ENCODE assay signal across 33 cellular contexts in genomic region chr2:239921843-239922242, GRCh38.
"Had no signal": no experiment of that assay in that cellular context is flagged by ENCODE, and none has a peak within 500 bp of the region (broad histone marks: within the 10 kb centered on the region; RNA-seq: fewer than 3 reads in every experiment).

No MANE protein-coding gene starts in this region.

- H3K4me1 ChIP-seq: adrenal gland, body of pancreas had no signal

- H3K36me3 ChIP-seq: adrenal gland, brain microvascular endothelial cell, cardiac muscle cell had no signal

- H3K4me3 Mint-ChIP-seq: activated B cell treated with CpG ODN at 0.5 μM for 24 hours; activated CD4-positive, alpha-beta memory T cell treated with anti-CD3 and anti-CD28 coated beads for 36 hours; activated CD4-positive, alpha-beta T cell treated with anti-CD3 and anti-CD28 coated beads, Interleukin-2, amount 10 ng/mL, durations not matched to agents 24 days and 14 days; activated CD8-positive, alpha-beta T cell treated with anti-CD3 and anti-CD28 coated beads for 36 hours; activated naive CD4-positive, alpha-beta T cell treated with anti-CD3 and anti-CD28 coated beads for 36 hours; activated naive CD8-positive, alpha-beta T cell treated with anti-CD3 and anti-CD28 coated beads for 36 hours; activated T-cell treated with anti-CD3 and anti-CD28 coated beads, Interleukin-2, amount 50 U/mL, for 4 hours; activated T-cell treated with anti-CD3 and anti-CD28 coated beads, Interleukin-2, amount 50 U/mL, for 72 hours; activated T-helper 1 cell treated with anti-CD3 and anti-CD28 coated beads, Interleukin-12 subunit alpha, Interleukin-12 subunit beta, Interleukin-2, Interleukin-4 antibody, amounts not matched to agents 30 ng/mL and 10 ng/mL and 1 ng/mL, durations not matched to agents 14 hours and 24 hours and 36 hours; activated T-helper 17 cell treated with anti-CD3 and anti-CD28 coated beads, Interleukin-2, amount 50 U/mL, for 72 hours; central memory CD8-positive, alpha-beta T cell had no signal

- DNase-seq: activated B cell treated with CpG ODN at 0.5 μM for 24 hours; activated CD4-positive, alpha-beta memory T cell treated with anti-CD3 and anti-CD28 coated beads for 36 hours; activated CD4-positive, alpha-beta T cell treated with anti-CD3 and anti-CD28 coated beads for 4 hours; activated CD4-positive, alpha-beta T cell treated with anti-CD3 and anti-CD28 coated beads, Interleukin-2, amount 10 ng/mL, durations not matched to agents 24 days and 14 days; activated CD4-positive, alpha-beta T cell treated with anti-CD3 and anti-CD28 coated beads, Interleukin-2, amount 50 U/mL, for 1 hour; activated CD4-positive, alpha-beta T cell treated with anti-CD3 and anti-CD28 coated beads, Interleukin-2, amount 50 U/mL, for 4 hours; activated CD4-positive, CD25-positive, alpha-beta regulatory T cell treated with anti-CD3 and anti-CD28 coated beads, Interleukin-2, amount 50 U/mL, for 72 hours; activated CD8-positive, alpha-beta memory T cell treated with anti-CD3 and anti-CD28 coated beads, Interleukin-2, amount 50 U/mL, for 4 hours; activated CD8-positive, alpha-beta T cell treated with anti-CD3 and anti-CD28 coated beads for 36 hours; activated gamma-delta T cell treated with Interleukin-2 at 50 U/mL for 16 hours; activated naive CD4-positive, alpha-beta T cell; activated naive CD4-positive, alpha-beta T cell treated with anti-CD3 and anti-CD28 coated beads for 36 hours; activated naive CD4-positive, alpha-beta T cell treated with anti-CD3 and anti-CD28 coated beads, Interleukin-2, amount 50 U/mL, for 16 hours; activated naive CD8-positive, alpha-beta T cell treated with anti-CD3 and anti-CD28 coated beads for 36 hours; activated T-cell treated with anti-CD3 and anti-CD28 coated beads for 4 hours; activated T-cell treated with anti-CD3 and anti-CD28 coated beads, Interleukin-2, amount 50 U/mL, for 1 hour; activated T-cell treated with anti-CD3 and anti-CD28 coated beads, Interleukin-2, amount 50 U/mL, for 4 hours; activated T-cell treated with anti-CD3 and anti-CD28 coated beads, Interleukin-2, amount 50 U/mL, for 72 hours; amniotic stem cell; body of pancreas; brain microvascular endothelial cell; caudate nucleus; cerebellar nuclear complex; T-helper 9 cell had no signal

- ATAC-seq: activated CD8-positive, alpha-beta T cell treated with anti-CD3 and anti-CD28 coated beads for 36 hours; activated naive CD4-positive, alpha-beta T cell treated with anti-CD3 and anti-CD28 coated beads, Interleukin-2, amount 50 U/mL, for 72 hours; activated T-cell treated with anti-CD3 and anti-CD28 coated beads, Interleukin-2, amount 50 U/mL, for 4 hours; activated T-cell treated with anti-CD3 and anti-CD28 coated beads, Interleukin-2, amount 50 U/mL, for 72 hours; activated T-helper 17 cell treated with anti-CD3 and anti-CD28 coated beads, Interleukin-2, amount 50 U/mL, for 72 hours; body of pancreas had no signal

- H3K4me1 Mint-ChIP-seq: activated B cell treated with CpG ODN at 0.5 μM for 24 hours; activated naive CD8-positive, alpha-beta T cell treated with anti-CD3 and anti-CD28 coated beads for 36 hours; central memory CD8-positive, alpha-beta T cell had no signal

- H3K9me3 Mint-ChIP-seq: activated T-helper 17 cell treated with anti-CD3 and anti-CD28 coated beads, Interleukin-2, amount 50 U/mL, for 72 hours; central memory CD8-positive, alpha-beta T cell had no signal

- H3K36me3 Mint-ChIP-seq: activated naive CD8-positive, alpha-beta T cell treated with anti-CD3 and anti-CD28 coated beads for 36 hours had no signal

- H3K27ac ChIP-seq: adrenal gland, body of pancreas, brain microvascular endothelial cell, cardiac muscle cell, VCaP had no signal

- H3K4me3 ChIP-seq: adrenal gland, body of pancreas, cardiac muscle cell had no signal

- H3K27me3 ChIP-seq: adrenal gland, body of pancreas, brain microvascular endothelial cell, cardiac muscle cell had no signal

- FAIRE-seq: astrocyte, TTC549 had no signal

- H3K27ac Mint-ChIP-seq: activated B cell treated with CpG ODN at 0.5 μM for 24 hours; activated CD4-positive, alpha-beta memory T cell treated with anti-CD3 and anti-CD28 coated beads for 36 hours; activated CD4-positive, alpha-beta T cell treated with anti-CD3 and anti-CD28 coated beads, Interleukin-2, amount 10 ng/mL, durations not matched to agents 24 days and 14 days; activated CD8-positive, alpha-beta T cell treated with anti-CD3 and anti-CD28 coated beads for 36 hours; activated naive CD4-positive, alpha-beta T cell treated with anti-CD3 and anti-CD28 coated beads for 36 hours; activated naive CD4-positive, alpha-beta T cell treated with anti-CD3 and anti-CD28 coated beads, Interleukin-2, amount 50 U/mL, for 72 hours; activated naive CD8-positive, alpha-beta T cell treated with anti-CD3 and anti-CD28 coated beads for 36 hours; activated T-cell treated with anti-CD3 and anti-CD28 coated beads, Interleukin-2, amount 50 U/mL, for 72 hours; activated T-helper 1 cell treated with anti-CD3 and anti-CD28 coated beads, Interleukin-12 subunit alpha, Interleukin-12 subunit beta, Interleukin-2, Interleukin-4 antibody, amounts not matched to agents 30 ng/mL and 10 ng/mL and 1 ng/mL, durations not matched to agents 14 hours and 24 hours and 36 hours; activated T-helper 17 cell treated with anti-CD3 and anti-CD28 coated beads, Interleukin-2, amount 50 U/mL, for 72 hours had no signal

- H3K27me3 Mint-ChIP-seq: activated T-helper 17 cell treated with anti-CD3 and anti-CD28 coated beads, Interleukin-2, amount 50 U/mL, for 72 hours had no signal
